8 cellular contexts compared by ENCODE assay signal in genomic region chr5:31824886-31825774, GRCh38.
DNase-seq lines count a peak whose midpoint lies in the region; ATAC-seq, FAIRE-seq and TF ChIP-seq lines count a peak whose summit lies in the region.

No MANE protein-coding gene starts in this region.

- peaks cover 6% of the 10 kb centered on the region for H3K4me1 Mint-ChIP-seq in HFFc6 (ENCODE audit: low read depth)
- peaks cover 0 to 8% (median 5%) of the 10 kb centered on the region in 4 donors for H3K4me1 Mint-ChIP-seq in naive thymus-derived CD8-positive, alpha-beta T cell

- POLR2A ChIA-PET in naive thymus-derived CD8-positive, alpha-beta T cell (lab: Charles Lee): interaction anchor here (1.4 to 1.8 kb wide), 2 partner anchors 29 to 251 kb away, joined by 4 to 5 read pairs; no protein-coding TSS in a partner anchor

- peaks cover 17% of the 10 kb centered on the region for H3K27me3 Mint-ChIP-seq in HFFc6 (ENCODE audit: insufficient read depth)
- peaks cover 3 to 21% (median 7%) of the 10 kb centered on the region in 5 donors for H3K27me3 Mint-ChIP-seq in naive thymus-derived CD8-positive, alpha-beta T cell

- H3K27ac Mint-ChIP-seq in HFFc6: no peak overlapping the region
- peak overlapping the region in 5 of 10 donors; percentile 53 to 83 (median 63) for H3K27ac Mint-ChIP-seq in naive thymus-derived CD8-positive, alpha-beta T cell

- FAIRE-seq in urothelium cell line (lab: Jason Lieb, UNC): peak; percentile 66

- H3K36me3 Mint-ChIP-seq in HFFc6 (ENCODE audit: low read depth): no peaks in the 10 kb centered on the region
- peaks cover 0 to 10% (median 4%) of the 10 kb centered on the region in 3 donors for H3K36me3 Mint-ChIP-seq in naive thymus-derived CD8-positive, alpha-beta T cell

- peak; percentile 86 for ATAC-seq in esophagus mucosa
- peak; percentile 90 to 96 for ATAC-seq in naive thymus-derived CD8-positive, alpha-beta T cell
- ATAC-seq in HG02981 (IDR thresholded peaks at IDR 0.05; ENCODE audit: unreplicated experiment): no peak

- H3K4me3 Mint-ChIP-seq in HFFc6: no peak overlapping the region
- H3K4me3 Mint-ChIP-seq in naive thymus-derived CD8-positive, alpha-beta T cell: peak overlapping the region; percentile 45 to 78 (median 58)

- no peaks in the 10 kb centered on the region for H3K9me3 Mint-ChIP-seq in HFFc6
- H3K9me3 Mint-ChIP-seq in naive thymus-derived CD8-positive, alpha-beta T cell: peaks cover 0 to 19% (median 11%) of the 10 kb centered on the region in 9 donors

- DNase-seq in DMS153 treated with DMSO at 0.1 percent for 48 hours (lab: John Stamatoyannopoulos, UW; ENCODE audit: unreplicated experiment) (peak; percentile 70), HFFc6 (peak; percentile 66), NCI-H345 treated with DMSO at 0.1 percent for 48 hours (lab: John Stamatoyannopoulos, UW; ENCODE audit: unreplicated experiment) (peak; percentile 74), urothelium cell line (ENCODE audit: low spot score) (peak; percentile 66)
- DNase-seq in activated CD4-positive, alpha-beta T cell treated with anti-CD3 and anti-CD28 coated beads, Interleukin-2, amount 50 U/mL, for 48 hours: peak; percentile 22 to 46
- DNase-seq in naive thymus-derived CD8-positive, alpha-beta T cell: peak; percentile 6 to 74 (median 44)

- peak; percentile 86 for TF ChIP-seq CTCF in HFFc6 (IDR thresholded peaks at IDR 0.05)
